Comparison of ENCODE assay signal across 8 cellular contexts in genomic region chr1:18955442-18956188, GRCh38. TPM values are rescaled to one million over a fixed set of nuclear protein-coding genes. Genes with fewer than 3 reads are reported as not detected.
DNase-seq lines count a peak whose midpoint lies in the region; ATAC-seq lines count a peak whose summit lies in the region.

No MANE protein-coding gene starts in this region.

- POLR2A ChIA-PET in CD8-positive, alpha-beta memory T cell (lab: Charles Lee) = interaction anchor here (0.5 to 8.6 kb wide), 5 partner anchors 20 to 535 kb away, joined by 4 to 110 read pairs (median 5); partner anchors contain the start of gene ALDH4A1

- ATAC-seq in GM21381 (IDR thresholded peaks at IDR 0.05; ENCODE audit: unreplicated experiment) = peak; percentile 21
- ATAC-seq in GM19395 (IDR thresholded peaks at IDR 0.05; ENCODE audit: unreplicated experiment) = no peak

- H3K23ac ChIP-seq in mesendoderm (ENCODE audit: low read length) = no peak overlapping the region

- peak overlapping the region; percentile 36 for H3K18ac ChIP-seq in mesendoderm (ENCODE audit: low read length)

- peaks cover 18% of the 10 kb centered on the region for H3K79me2 ChIP-seq in mesendoderm (ENCODE audit: control insufficient read depth, insufficient read depth, low read length)

- peaks cover 62 to 71% (median 64%) of the 10 kb centered on the region in 3 donors for H3K4me1 Mint-ChIP-seq in CD8-positive, alpha-beta memory T cell

- H2BK5ac ChIP-seq in mesendoderm (ENCODE audit: low read length) = no peak overlapping the region

- no peaks in the 10 kb centered on the region for H3K9me3 ChIP-seq in CD8-positive, alpha-beta memory T cell (ENCODE audit: low read length)
- no peaks in the 10 kb centered on the region for H3K9me3 ChIP-seq in stomach smooth muscle (ENCODE audit: control insufficient read depth in 2 of 2, low read length in 2 of 2)

- H2BK15ac ChIP-seq in mesendoderm (replicated peaks; ENCODE audit: low read depth) = no peak overlapping the region

- H3K79me1 ChIP-seq in mesendoderm (ENCODE audit: low read length) = peaks cover 8% of the 10 kb centered on the region

- no peaks in the 10 kb centered on the region for H3K36me3 ChIP-seq in CD8-positive, alpha-beta memory T cell (ENCODE audit: insufficient read depth, low read length)
- no peaks in the 10 kb centered on the region for H3K36me3 ChIP-seq in mesendoderm (ENCODE audit: control insufficient read depth, insufficient read depth, low read length)
- H3K36me3 ChIP-seq in stomach smooth muscle (ENCODE audit: control insufficient read depth in 2 of 2, insufficient read depth in 2 of 2, low read length in 2 of 2) = no peaks in the 10 kb centered on the region

- H4K5ac ChIP-seq in mesendoderm (ENCODE audit: low read length) = no peak overlapping the region

- H3K9ac ChIP-seq in mesendoderm (ENCODE audit: low read length) = peak overlapping the region; percentile 78
- peak overlapping the region; percentile 61 to 79 for H3K9ac ChIP-seq in stomach smooth muscle (ENCODE audit: low read length in 2 of 2)

- H3K4me3 Mint-ChIP-seq in CD8-positive, alpha-beta memory T cell = peak overlapping the region; percentile 93 to 98 (median 95)

- DNase-seq in CD8-positive, alpha-beta memory T cell = peak; percentile 40 to 81 (median 55)
- DNase-seq in KBM-7 (peak; percentile 35), dermis blood vessel endothelial cell (peak; percentile 51), mesendoderm (peak; percentile 57)
- DNase-seq in activated CD4-positive, alpha-beta T cell treated with anti-CD3 and anti-CD28 coated beads for 1 hour = peak; percentile 38

- peak overlapping the region; percentile 95 to 100 (median 100) for H3K27ac Mint-ChIP-seq in CD8-positive, alpha-beta memory T cell

- WGBS in mesendoderm (ENCODE audit: extremely low coverage, insufficient coverage, low lambda C conversion rate) = no CpG with 5 or more reads among the region's 89 CpGs

- H3K4me3 ChIP-seq in CD8-positive, alpha-beta memory T cell (ENCODE audit: low read length) = peak overlapping the region; percentile 69
- H3K4me3 ChIP-seq in mesendoderm (ENCODE audit: low read length) = peak overlapping the region; percentile 62
- H3K4me3 ChIP-seq in stomach smooth muscle (ENCODE audit: low read length in 2 of 2) = peak overlapping the region; percentile 81 to 82

- H3K27me3 ChIP-seq in CD8-positive, alpha-beta memory T cell (ENCODE audit: insufficient read depth, low read length, poor library complexity, severe bottlenecking) = no peaks in the 10 kb centered on the region
- no peaks in the 10 kb centered on the region for H3K27me3 ChIP-seq in mesendoderm (ENCODE audit: insufficient read depth, low read length, poor library complexity)
- no peaks in the 10 kb centered on the region for H3K27me3 ChIP-seq in stomach smooth muscle (ENCODE audit: control insufficient read depth in 1 of 2, insufficient read depth in 2 of 2, low read length in 2 of 2)

- H3K36me3 Mint-ChIP-seq in CD8-positive, alpha-beta memory T cell = peaks cover 0 to 21% (median 6%) of the 10 kb centered on the region in 3 donors

- H3K9me3 Mint-ChIP-seq in CD8-positive, alpha-beta memory T cell = no peaks in the 10 kb centered on the region

- H4K8ac ChIP-seq in mesendoderm (ENCODE audit: low read depth, low read length) = no peak overlapping the region

- peak overlapping the region; percentile 88 for H3K56ac ChIP-seq in mesendoderm (ENCODE audit: low read length)

- in situ Hi-C loops in KBM-7 (cut with MboI; ENCODE audit: low pct_unique_long_range_greater_than_20kb, low sequenced_read_pairs) = no loop called here

- peak overlapping the region; percentile 60 for H3K27ac ChIP-seq in CD8-positive, alpha-beta memory T cell (ENCODE audit: low read depth, low read length)
- H3K27ac ChIP-seq in mesendoderm (ENCODE audit: low read depth, low read length) = no peak overlapping the region
- H3K27ac ChIP-seq in stomach smooth muscle (ENCODE audit: low read length) = peak overlapping the region; percentile 66

- peaks cover 60% of the 10 kb centered on the region for H3K4me1 ChIP-seq in CD8-positive, alpha-beta memory T cell (ENCODE audit: insufficient read depth, low read length)
- peaks cover 6% of the 10 kb centered on the region for H3K4me1 ChIP-seq in mesendoderm (ENCODE audit: control insufficient read depth, low read depth, low read length)
- peaks cover 45% of the 10 kb centered on the region for H3K4me1 ChIP-seq in stomach smooth muscle (ENCODE audit: control insufficient read depth, insufficient read depth, low read length)

- H3K27me3 Mint-ChIP-seq in CD8-positive, alpha-beta memory T cell = peaks cover 0 to 4% of the 10 kb centered on the region in 2 donors

- H2AK5ac ChIP-seq in mesendoderm (ENCODE audit: low read length) = no peak overlapping the region

- H2BK120ac ChIP-seq in mesendoderm (ENCODE audit: low read depth, low read length) = no peak overlapping the region

- CTCF ChIA-PET in CD8-positive, alpha-beta memory T cell (lab: Charles Lee) = interaction anchor here (1.3 to 6.7 kb wide), 9 partner anchors 11 to 119 kb away, joined by 3 to 36 read pairs (median 5); no protein-coding TSS in a partner anchor

- peak overlapping the region; percentile 89 for H3K4me2 ChIP-seq in mesendoderm (ENCODE audit: low read length)

- H3K4ac ChIP-seq in mesendoderm (ENCODE audit: low read depth, low read length) = no peak overlapping the region

RNA-seq across cellular contexts. Expression of gene IFFO2, which starts 0.9 kb away (rescaled TPM):
- total RNA-seq in CD8-positive, alpha-beta memory T cell = 10 to 100 TPM; 33.1 to 37.7 TPM
- polyA plus RNA-seq in CD8-positive, alpha-beta memory T cell = 3.2 TPM
- 10.1 and 12.6 TPM in 2 replicates for total RNA-seq in dermis blood vessel endothelial cell
- 10.7 TPM for polyA plus RNA-seq in mesendoderm (2013, experiment 1 of 2)
- polyA plus RNA-seq in mesendoderm (2013, experiment 2 of 2) = 11.3 TPM

RNA-seq across cellular contexts. Expression of gene ALDH4A1, which starts 53.3 kb away (rescaled TPM):
- total RNA-seq in CD8-positive, alpha-beta memory T cell = 1 to 10 TPM; 9.3 to 9.5 TPM
- polyA plus RNA-seq in CD8-positive, alpha-beta memory T cell = 1.4 TPM
- 17.8 and 27.9 TPM in 2 replicates for total RNA-seq in dermis blood vessel endothelial cell
- polyA plus RNA-seq in mesendoderm (2013, experiment 1 of 2) = 12.5 TPM
- 11.6 TPM for polyA plus RNA-seq in mesendoderm (2013, experiment 2 of 2)
